In genomic region chr7:100321648-100322047, GRCh38 we compare ENCODE assay signal across 8 cellular contexts. TPM values are rescaled to one million over a fixed set of nuclear protein-coding genes. Genes with fewer than 3 reads are reported as not detected.
"Had no signal": no experiment of that assay in that cellular context is flagged by ENCODE, and none has a peak within 500 bp of the region (broad histone marks: within the 10 kb centered on the region; RNA-seq: fewer than 3 reads in every experiment).

No MANE protein-coding gene starts in this region.

RNA-seq across cellular contexts. Expression of gene SPDYE3, which starts 14.1 kb away (rescaled TPM):
- total RNA-seq: LHCN-M2, MCF 10A, NCI-H460, OCI-LY7, PC-9, Right ventricle myocardium superior, SJSA1 had no signal
- polyA plus RNA-seq: SK-N-SH had no signal

RNA-seq across cellular contexts. Expression of gene PILRA, which starts 51.6 kb away (rescaled TPM):
- total RNA-seq: LHCN-M2 had no signal
